27 cellular contexts compared by ENCODE assay signal in genomic region chr19:4602173-4602788, GRCh38. TPM values are rescaled to one million over a fixed set of nuclear protein-coding genes. Genes with fewer than 3 reads are reported as not detected.
"Had no signal": no experiment of that assay in that cellular context is flagged by ENCODE, and none has a peak within 500 bp of the region (broad histone marks: within the 10 kb centered on the region; RNA-seq: fewer than 3 reads in every experiment).

No MANE protein-coding gene starts in this region.

- H3K27ac ChIP-seq: colonic mucosa, epithelial cell of prostate, esophagus squamous epithelium, gastrocnemius medialis, heart right ventricle, left lung had no signal

- H3K9me3 ChIP-seq: colonic mucosa, esophagus squamous epithelium, gastrocnemius medialis, heart right ventricle, left lung had no signal

- H3K4me1 ChIP-seq: colonic mucosa had no signal

- FAIRE-seq: endometrium, islet of Langerhans, keratinocyte had no signal

- H3K4me3 ChIP-seq: colonic mucosa, esophagus squamous epithelium, gastrocnemius medialis, heart right ventricle, left lung, lung had no signal

- ATAC-seq: effector memory CD8-positive, alpha-beta T cell; esophagus mucosa; gastrocnemius medialis; heart right ventricle; left cardiac atrium; left lung; left ventricle myocardium superior; naive thymus-derived CD4-positive, alpha-beta T cell had no signal

- DNase-seq: colonic mucosa; cortex of kidney; effector CD8-positive, alpha-beta T cell; effector memory CD8-positive, alpha-beta T cell; endodermal cell; erythroblast; esophagus squamous epithelium; foreskin fibroblast; foreskin melanocyte; gastrocnemius medialis; glutamatergic neuron; head of caudate nucleus; heart right ventricle; hippocampal formation; left cardiac atrium; left lung; left ventricle myocardium superior; mammary epithelial cell; mesendoderm; midbrain; naive thymus-derived CD4-positive, alpha-beta T cell had no signal

- H3K36me3 ChIP-seq: colonic mucosa, esophagus squamous epithelium, gastrocnemius medialis, heart right ventricle, left lung had no signal

RNA-seq across cellular contexts. Expression of gene SEMA6B, which starts 42.8 kb away (rescaled TPM):
- polyA plus RNA-seq: naive thymus-derived CD4-positive, alpha-beta T cell had no signal
